19 cellular contexts compared by ENCODE assay signal in the genomic region with DNA sequence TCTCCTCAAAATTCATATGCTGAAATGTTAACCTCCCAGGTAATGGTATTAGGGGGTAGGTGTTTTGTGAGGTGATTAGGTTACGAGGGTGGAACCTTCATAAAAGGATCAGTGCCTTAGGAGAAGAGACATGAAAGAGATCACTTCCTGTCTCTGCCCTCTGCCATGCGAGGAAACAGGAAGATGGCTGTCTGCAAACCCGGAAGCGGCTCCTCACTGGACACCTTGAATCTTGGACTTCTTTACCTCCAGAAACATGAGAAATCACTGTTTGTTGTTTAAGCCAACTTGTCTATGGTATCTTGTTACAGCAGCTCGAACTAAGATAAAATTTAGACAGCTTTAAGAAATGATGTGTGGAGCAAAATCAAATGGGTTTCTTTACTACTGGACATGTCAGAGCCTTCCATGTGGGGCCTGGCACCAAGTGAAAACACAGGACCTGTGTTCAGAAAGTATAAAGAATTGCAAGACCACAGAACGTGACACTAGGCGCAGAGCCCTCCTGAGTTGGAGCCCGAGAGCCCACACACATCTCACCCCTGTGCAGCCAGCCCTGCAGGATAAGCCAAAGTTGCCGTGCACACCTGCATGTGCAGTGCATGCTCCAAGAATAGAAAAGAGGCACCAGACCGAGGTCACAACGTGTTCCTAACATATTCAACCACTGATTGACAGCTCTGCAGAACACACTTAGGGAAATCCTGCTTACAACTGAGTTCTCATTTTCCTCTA.
A peak's percentile ranks its signal among the peaks of the same experiment; 100 is the strongest.
DNase-seq lines count a peak whose midpoint lies in the region; ATAC-seq and TF ChIP-seq lines count a peak whose summit lies in the region.
"Had no signal": no experiment of that assay in that cellular context is flagged by ENCODE, and none has a peak within 500 bp of the region (broad histone marks: within the 10 kb centered on the region; RNA-seq: fewer than 3 reads in every experiment).

No MANE protein-coding gene starts in this region.

- H2AFZ ChIP-seq in neural cell (ENCODE audit: low read depth, low read length), result no peak overlapping the region

- no peaks in the 10 kb centered on the region for H3K36me3 Mint-ChIP-seq in activated CD8-positive, alpha-beta T cell treated with anti-CD3 and anti-CD28 coated beads, Interleukin-2, amount 10 ng/mL, durations not matched to agents 7 days and 5 days (ENCODE audit: low read depth)
- no peaks in the 10 kb centered on the region for H3K36me3 Mint-ChIP-seq in activated CD8-positive, alpha-beta T cell treated with anti-CD3 and anti-CD28 coated beads for 36 hours (ENCODE audit: low read depth)
- H3K36me3 Mint-ChIP-seq in T-helper 17 cell (ENCODE audit: low read depth), result no peaks in the 10 kb centered on the region
- H3K36me3 Mint-ChIP-seq: CD4-positive, CD25-positive, alpha-beta regulatory T cell had no signal

- no peaks in the 10 kb centered on the region for H3K27me3 ChIP-seq in neural cell (ENCODE audit: insufficient read depth, low read depth, low read length)
- H3K27me3 ChIP-seq in vagina, result no peaks in the 10 kb centered on the region

- TF ChIP-seq EP300 in neural cell (conservative IDR thresholded peaks at IDR 0.05; ENCODE audit: poor library complexity, severe bottlenecking), result no peak

- H3K4me1 ChIP-seq in vagina, result no peaks in the 10 kb centered on the region
- H3K4me1 ChIP-seq: BE2C had no signal

- POLR2A ChIA-PET in activated CD8-positive, alpha-beta T cell treated with anti-CD3 and anti-CD28 coated beads, Interleukin-2, amount 10 ng/mL, durations not matched to agents 7 days and 5 days (lab: Charles Lee), result no interaction called here
- POLR2A ChIA-PET in activated CD8-positive, alpha-beta T cell treated with anti-CD3 and anti-CD28 coated beads for 36 hours (lab: Charles Lee), result no interaction called here

- H4K20me1 ChIP-seq in neural cell (ENCODE audit: insufficient read depth), result no peaks in the 10 kb centered on the region

- CTCF ChIA-PET in activated CD8-positive, alpha-beta T cell treated with anti-CD3 and anti-CD28 coated beads, Interleukin-2, amount 10 ng/mL, durations not matched to agents 7 days and 5 days (lab: Charles Lee), result no interaction called here
- CTCF ChIA-PET in activated CD8-positive, alpha-beta T cell treated with anti-CD3 and anti-CD28 coated beads for 36 hours (lab: Charles Lee), result interaction anchor here (1.0 kb wide), 1 partner anchor 63 kb away, joined by 3 read pairs; no protein-coding TSS in a partner anchor

- no peaks in the 10 kb centered on the region for H3K27me3 Mint-ChIP-seq in activated CD8-positive, alpha-beta T cell treated with anti-CD3 and anti-CD28 coated beads, Interleukin-2, amount 10 ng/mL, durations not matched to agents 7 days and 5 days (ENCODE audit: low read depth)
- peaks cover 2% of the 10 kb centered on the region for H3K27me3 Mint-ChIP-seq in activated CD8-positive, alpha-beta T cell treated with anti-CD3 and anti-CD28 coated beads for 36 hours
- H3K27me3 Mint-ChIP-seq in T-helper 17 cell, result peaks cover 12% of the 10 kb centered on the region

- intact Hi-C loops in activated CD8-positive, alpha-beta T cell treated with anti-CD3 and anti-CD28 coated beads for 36 hours (cut with micrococcal nuclease), result no loop called here
- intact Hi-C loops in vagina (cut with DNase I), result no loop called here

- H3K4me3 ChIP-seq in neural cell (ENCODE audit: low read length), result no peak overlapping the region
- H3K4me3 ChIP-seq in vagina, result no peak overlapping the region

- TF ChIP-seq POLR2A in vagina (IDR thresholded peaks at IDR 0.05) (no peak), GM18505 (IDR thresholded peaks at IDR 0.05; ENCODE audit: borderline replicate concordance, extremely low read depth, insufficient read depth, insufficient read length) (no peak)

- H3K4me2 ChIP-seq in neural cell (ENCODE audit: low read length), result no peak overlapping the region

- no peak overlapping the region for H3K4me3 Mint-ChIP-seq in activated CD8-positive, alpha-beta T cell treated with anti-CD3 and anti-CD28 coated beads, Interleukin-2, amount 10 ng/mL, durations not matched to agents 7 days and 5 days
- no peak overlapping the region for H3K4me3 Mint-ChIP-seq in activated CD8-positive, alpha-beta T cell treated with anti-CD3 and anti-CD28 coated beads for 36 hours
- peak overlapping the region; percentile 28 for H3K4me3 Mint-ChIP-seq in T-helper 17 cell
- H3K4me3 Mint-ChIP-seq: CD4-positive, CD25-positive, alpha-beta regulatory T cell had no signal

- no peaks in the 10 kb centered on the region for H3K9me2 ChIP-seq in neural cell (ENCODE audit: insufficient read depth, low read length)

- no peaks in the 10 kb centered on the region for H3K9me3 Mint-ChIP-seq in activated CD8-positive, alpha-beta T cell treated with anti-CD3 and anti-CD28 coated beads, Interleukin-2, amount 10 ng/mL, durations not matched to agents 7 days and 5 days (ENCODE audit: insufficient read depth)
- peaks cover 6% of the 10 kb centered on the region for H3K9me3 Mint-ChIP-seq in activated CD8-positive, alpha-beta T cell treated with anti-CD3 and anti-CD28 coated beads for 36 hours

- no peaks in the 10 kb centered on the region for H3K4me1 Mint-ChIP-seq in activated CD8-positive, alpha-beta T cell treated with anti-CD3 and anti-CD28 coated beads, Interleukin-2, amount 10 ng/mL, durations not matched to agents 7 days and 5 days (ENCODE audit: low read depth)
- no peaks in the 10 kb centered on the region for H3K4me1 Mint-ChIP-seq in activated CD8-positive, alpha-beta T cell treated with anti-CD3 and anti-CD28 coated beads for 36 hours (ENCODE audit: low read depth)
- peaks cover 2% of the 10 kb centered on the region for H3K4me1 Mint-ChIP-seq in T-helper 17 cell

- no peak for TF ChIP-seq RAD21 in neural cell (conservative IDR thresholded peaks at IDR 0.05)

- H3K9me3 ChIP-seq in T-helper 17 cell (ENCODE audit: control insufficient read depth, low read length, poor library complexity, severe bottlenecking), result no peaks in the 10 kb centered on the region
- no peaks in the 10 kb centered on the region for H3K9me3 ChIP-seq in neural cell (ENCODE audit: low read length)
- H3K9me3 ChIP-seq in vagina, result no peaks in the 10 kb centered on the region
- H3K9me3 ChIP-seq: BE2C had no signal

- peak; percentile 16 for DNase-seq in activated CD8-positive, alpha-beta T cell treated with anti-CD3 and anti-CD28 coated beads, Interleukin-2, amount 10 ng/mL, durations not matched to agents 7 days and 5 days
- DNase-seq in activated CD8-positive, alpha-beta T cell treated with anti-CD3 and anti-CD28 coated beads for 36 hours, result no peak
- DNase-seq in T-helper 17 cell, result no peak
- DNase-seq in vagina (ENCODE audit: extremely low spot score in 2 of 2), result peak; percentile 44 to 91
- DNase-seq: BE2C; CD4-positive, CD25-positive, alpha-beta regulatory T cell; COR-L47; GDM1; GOT3; NCI-H1105 treated with DMSO at 0.1 percent for 48 hours; NCI-H1694; NCI-H2227 treated with DMSO at 0.1 percent for 48 hours; NCI-H510A treated with DMSO at 0.1 percent for 48 hours; NCI-H774; SHP77 had no signal

- no peaks in the 10 kb centered on the region for H3F3A ChIP-seq in neural cell (ENCODE audit: insufficient read depth, low read length, poor library complexity, severe bottlenecking)

- no peaks in the 10 kb centered on the region for H3K79me2 ChIP-seq in neural cell (replicated peaks; ENCODE audit: insufficient read depth, low read length)

- H3K27ac ChIP-seq in neural cell (ENCODE audit: low read length), result peak overlapping the region; percentile 7
- no peak overlapping the region for H3K27ac ChIP-seq in vagina

- H3K27ac Mint-ChIP-seq in activated CD8-positive, alpha-beta T cell treated with anti-CD3 and anti-CD28 coated beads, Interleukin-2, amount 10 ng/mL, durations not matched to agents 7 days and 5 days, result no peak overlapping the region
- H3K27ac Mint-ChIP-seq in activated CD8-positive, alpha-beta T cell treated with anti-CD3 and anti-CD28 coated beads for 36 hours, result no peak overlapping the region
- no peak overlapping the region for H3K27ac Mint-ChIP-seq in T-helper 17 cell

- no peaks in the 10 kb centered on the region for H3K36me3 ChIP-seq in neural cell (ENCODE audit: insufficient read depth, low read length)
- H3K36me3 ChIP-seq in vagina, result no peaks in the 10 kb centered on the region
- H3K36me3 ChIP-seq: BE2C had no signal

- ATAC-seq in activated CD8-positive, alpha-beta T cell treated with anti-CD3 and anti-CD28 coated beads, Interleukin-2, amount 10 ng/mL, durations not matched to agents 7 days and 5 days, result no peak
- no peak for ATAC-seq in activated CD8-positive, alpha-beta T cell treated with anti-CD3 and anti-CD28 coated beads for 36 hours
- ATAC-seq in T-helper 17 cell, result no peak
- ATAC-seq in GM18505 (IDR thresholded peaks at IDR 0.05; ENCODE audit: unreplicated experiment), result no peak
- ATAC-seq in GM18861 (IDR thresholded peaks at IDR 0.05; ENCODE audit: unreplicated experiment), result no peak
- ATAC-seq: HCT116 had no signal

- no peak overlapping the region for H3K9ac ChIP-seq in neural cell (ENCODE audit: low read length)

- no peak for TF ChIP-seq CTCF in activated CD8-positive, alpha-beta T cell treated with anti-CD3 and anti-CD28 coated beads for 36 hours (IDR thresholded peaks at IDR 0.05)
- TF ChIP-seq CTCF in neural cell (IDR thresholded peaks at IDR 0.05; ENCODE audit: poor library complexity, severe bottlenecking) (no peak), vagina (IDR thresholded peaks at IDR 0.05) (no peak)

TF ChIP-seq in neural cell, 6 proteins besides CTCF, POLR2A, EP300 and RAD21:
- no peak for TF ChIP-seq TAF1 (IDR thresholded peaks at IDR 0.05; ENCODE audit: low read depth)
- TF ChIP-seq EZH2 (IDR thresholded peaks at IDR 0.05; ENCODE audit: borderline replicate concordance, insufficient read depth, low read length, poor library complexity, severe bottlenecking), result no peak
- TF ChIP-seq MXI1 (conservative IDR thresholded peaks at IDR 0.05; ENCODE audit: poor library complexity, severe bottlenecking), result no peak
- no peak for TF ChIP-seq SMC3 (conservative IDR thresholded peaks at IDR 0.05; ENCODE audit: poor library complexity)
- TF ChIP-seq POLR2AphosphoS5 (IDR thresholded peaks at IDR 0.05), result no peak

Comparison
In these comparisons a context has a peak if more than half of its experiments do, and no peak if none do; other contexts are left out.
1. DNase-seq: peak in activated CD8-positive, alpha-beta T cell treated with anti-CD3 and anti-CD28 coated beads, Interleukin-2, amount 10 ng/mL, durations not matched to agents 7 days and 5 days (single experiment) and vagina (2 of 2); none in activated CD8-positive, alpha-beta T cell treated with anti-CD3 and anti-CD28 coated beads for 36 hours (single experiment) and T-helper 17 cell (0 of 3).